ENCODE assay signal across 2 cellular contexts in genomic region chr19:8561071-8561764, GRCh38.
TF ChIP-seq lines count a peak whose summit lies in the region.

No MANE protein-coding gene starts in this region.

TF ChIP-seq in GM23338, 12 proteins besides CTCF, POLR2A, EP300 and RAD21:
- TF ChIP-seq ETS1 (IDR thresholded peaks at IDR 0.05) (no peak), NANOG (IDR thresholded peaks at IDR 0.05; ENCODE audit: borderline replicate concordance) (no peak), ZNF114 (CRISPR knock-in tag; IDR thresholded peaks at IDR 0.05) (no peak), ZNF331 (CRISPR knock-in tag; IDR thresholded peaks at IDR 0.05; ENCODE audit: low read depth) (no peak), CREB1 (CRISPR knock-in tag; IDR thresholded peaks at IDR 0.05; ENCODE audit: low read depth) (no peak), REST (IDR thresholded peaks at IDR 0.05; ENCODE audit: unreplicated experiment) (no peak), POLR2AphosphoS5 (IDR thresholded peaks at IDR 0.05; ENCODE audit: low read depth) (no peak), EZH2 (IDR thresholded peaks at IDR 0.05; ENCODE audit: low read depth, unreplicated experiment) (no peak), EZH2phosphoT487 (IDR thresholded peaks at IDR 0.05; ENCODE audit: unreplicated experiment) (no peak), JUNB (IDR thresholded peaks at IDR 0.05; ENCODE audit: unreplicated experiment) (no peak)

TF ChIP-seq in K562, 482 proteins besides CTCF, POLR2A, EP300 and RAD21 (continues in another document):
- TF ChIP-seq ATF2 (CRISPR knock-in tag; IDR thresholded peaks at IDR 0.05) = no peak
- no peak for TF ChIP-seq ZNF655 (CRISPR knock-in tag; IDR thresholded peaks at IDR 0.05)
- TF ChIP-seq ZBTB5 (IDR thresholded peaks at IDR 0.05) = 0 out of 2 replicates have a peak, but pooled peaks have one; percentile 15
- 0 out of 2 replicates have a peak, but pooled peaks have one; percentile 44 for TF ChIP-seq ZBTB26 (CRISPR knock-in tag; IDR thresholded peaks at IDR 0.05)
- TF ChIP-seq ZNF512 (tag; IDR thresholded peaks at IDR 0.05) = peak; percentile 94
- TF ChIP-seq BCOR (IDR thresholded peaks at IDR 0.05) = 0 out of 2 replicates have a peak, but pooled peaks have one; percentile 11
- TF ChIP-seq LARP7 (IDR thresholded peaks at IDR 0.05) = 0 out of 2 replicates have a peak, but pooled peaks have one; percentile 50
- no peak for TF ChIP-seq BDP1 (IDR thresholded peaks at IDR 0.05; ENCODE audit: insufficient read depth, insufficient read length)
- peak; percentile 39; the same call in 1 of the 2 replicates for TF ChIP-seq ELF4 (CRISPR knock-in tag; IDR thresholded peaks at IDR 0.05)
- no peak for TF ChIP-seq RERE (CRISPR knock-in tag; IDR thresholded peaks at IDR 0.05; ENCODE audit: borderline replicate concordance)
- TF ChIP-seq RBM39 (optimal IDR thresholded peaks at IDR 0.05; ENCODE audit: low read depth, low read length) = no peak
- peak; percentile 34 for TF ChIP-seq ARHGAP35 (IDR thresholded peaks at IDR 0.05; ENCODE audit: partially characterized antibody)
- no peak for TF ChIP-seq ZNF639 (CRISPR knock-in tag; conservative IDR thresholded peaks at IDR 0.05 in 1 of 2, IDR thresholded peaks at IDR 0.05 in 1 of 2)
- no peak for TF ChIP-seq PTRF (tag; IDR thresholded peaks at IDR 0.05)
- 0 out of 2 replicates have a peak, but pooled peaks have one; percentile 10 for TF ChIP-seq THRB (CRISPR knock-in tag; conservative IDR thresholded peaks at IDR 0.05)
- TF ChIP-seq KLF1 (tag; IDR thresholded peaks at IDR 0.05) = no peak
- no peak for TF ChIP-seq MAFG (tag; conservative IDR thresholded peaks at IDR 0.05)
- no peak for TF ChIP-seq DACH1 (IDR thresholded peaks at IDR 0.05; ENCODE audit: partially characterized antibody)
- no peak for TF ChIP-seq MLX (CRISPR knock-in tag; conservative IDR thresholded peaks at IDR 0.05)
- TF ChIP-seq PBX2 (CRISPR knock-in tag; IDR thresholded peaks at IDR 0.05; ENCODE audit: low read depth) = no peak
- no peak for TF ChIP-seq PBX2 (tag; conservative IDR thresholded peaks at IDR 0.05; ENCODE audit: low read depth)
- peak; percentile 62; the same call in 1 of the 2 replicates for TF ChIP-seq HBP1 (CRISPR knock-in tag; IDR thresholded peaks at IDR 0.05)
- no peak for TF ChIP-seq ZNF398 (CRISPR knock-in tag; IDR thresholded peaks at IDR 0.05)
- TF ChIP-seq MTA1 (IDR thresholded peaks at IDR 0.05; ENCODE audit: borderline replicate concordance) = peak; percentile 46; the same call in 1 of the 2 replicates
